In genomic region chr3:158768361-158768787, GRCh38 we compare ENCODE assay signal across 9 cellular contexts. TPM values are rescaled to one million over a fixed set of nuclear protein-coding genes. Genes with fewer than 3 reads are reported as not detected.
DNase-seq lines count a peak whose midpoint lies in the region; ATAC-seq and TF ChIP-seq lines count a peak whose summit lies in the region.
"Had no signal": no experiment of that assay in that cellular context is flagged by ENCODE, and none has a peak within 500 bp of the region (broad histone marks: within the 10 kb centered on the region; RNA-seq: fewer than 3 reads in every experiment).

No MANE protein-coding gene starts in this region.

- H3K4me1 ChIP-seq in lung (ENCODE audit: control insufficient read depth in 2 of 2, insufficient read depth in 2 of 2, low read length in 2 of 2) = peaks cover 10 to 14% of the 10 kb centered on the region in 2 donors
- peaks cover 28 to 45% (median 36%) of the 10 kb centered on the region in 4 donors for H3K4me1 ChIP-seq in upper lobe of left lung

- no peak overlapping the region for H3K27ac Mint-ChIP-seq in immature natural killer cell

- H3K36me3 ChIP-seq in lung (ENCODE audit: control insufficient read depth in 2 of 2, insufficient read depth in 2 of 2, low read length in 2 of 2) (no peaks in the 10 kb centered on the region), upper lobe of left lung (no peaks in the 10 kb centered on the region)

- H3K27me3 ChIP-seq in lung (ENCODE audit: control insufficient read depth, insufficient read depth) (no peaks in the 10 kb centered on the region), upper lobe of left lung (no peaks in the 10 kb centered on the region)

- peaks cover 0 to 3% (median 0%) of the 10 kb centered on the region in 3 donors for H3K27me3 Mint-ChIP-seq in immature natural killer cell (ENCODE audit: low read depth in 3 of 3)

- CTCF ChIA-PET in GM10248 (lab: Yijun Ruan, JAX) = interaction anchor here (2.1 kb wide), 1 partner anchor 10 kb away, joined by 9 read pairs; no protein-coding TSS in a partner anchor

- ATAC-seq in lung (ENCODE audit: insufficient read depth, low FRiP score) = peak; percentile 61
- peak; percentile 35 to 75 for ATAC-seq in upper lobe of left lung (ENCODE audit: low FRiP score in 2 of 2)
- ATAC-seq in HG02798 (IDR thresholded peaks at IDR 0.05; ENCODE audit: poor library complexity, unreplicated experiment) = no peak

- no peaks in the 10 kb centered on the region for H3K4me1 Mint-ChIP-seq in immature natural killer cell

- H3K36me3 Mint-ChIP-seq in immature natural killer cell = peaks cover 0 to 4% (median 0%) of the 10 kb centered on the region in 3 donors

- no peak for TF ChIP-seq EP300 in upper lobe of left lung (IDR thresholded peaks at IDR 0.05)

- POLR2A ChIA-PET in GM10248 (lab: Yijun Ruan, JAX) = no interaction called here

- 28 to 48% methylated on average over 7 of the region's 7 CpGs for whole genome bisulfite sequencing in lung, 2 donors
- 23% methylated on average over 7 of the region's 7 CpGs for WGBS in upper lobe of left lung, 2 donors

- peak; percentile 7 for DNase-seq in NCI-H69 (lab: John Stamatoyannopoulos, UW)
- DNase-seq in epithelial cell of prostate (ENCODE audit: low read depth, low spot score) = no peak
- DNase-seq in lung (ENCODE audit: low spot score) = peak; percentile 56
- peak in 1 of 2 donors; percentile 37 for DNase-seq in upper lobe of left lung
- no peak for DNase-seq in GM10248 (ENCODE audit: extremely low spot score)
- DNase-seq in immature natural killer cell = no peak
- DNase-seq: stimulated activated CD4-positive, alpha-beta T cell treated with anti-CD3 and anti-CD28 coated beads, Interleukin-2, amount 100 ng/mL, for 24 hours had no signal

- no peaks in the 10 kb centered on the region for H3K9me3 Mint-ChIP-seq in immature natural killer cell

- TF ChIP-seq CTCF in lung (IDR thresholded peaks at IDR 0.05; ENCODE audit: control extremely low read depth, extremely low read depth) = no peak
- TF ChIP-seq CTCF in upper lobe of left lung (IDR thresholded peaks at IDR 0.05) = no peak
- no peak for TF ChIP-seq CTCF in GM10248 (IDR thresholded peaks at IDR 0.05; ENCODE audit: control extremely low read depth, extremely low read depth, low read depth, missing control alignments)

- no peak overlapping the region for H3K4me3 ChIP-seq in lung
- H3K4me3 ChIP-seq in upper lobe of left lung = peak overlapping the region in 1 of 4 donors; percentile 0

- H3K9me3 ChIP-seq in lung (ENCODE audit: control insufficient read depth in 2 of 2, insufficient read depth in 1 of 2, low read length in 1 of 2) (no peaks in the 10 kb centered on the region), upper lobe of left lung (no peaks in the 10 kb centered on the region)

- TF ChIP-seq POLR2A in upper lobe of left lung (IDR thresholded peaks at IDR 0.05) = no peak

- peak overlapping the region; percentile 57 for H3K27ac ChIP-seq in epithelial cell of prostate
- peak overlapping the region; percentile 50 to 68 for H3K27ac ChIP-seq in lung (ENCODE audit: low read depth in 1 of 2, low read length in 1 of 2)
- peak overlapping the region; percentile 45 to 70 (median 64) for H3K27ac ChIP-seq in upper lobe of left lung
- H3K27ac ChIP-seq: HL-60 had no signal

- H3K4me3 Mint-ChIP-seq in immature natural killer cell = no peak overlapping the region

RNA-seq across cellular contexts. Expression of gene MFSD1, which starts 33.5 kb away (rescaled TPM):
- 10 to 100 TPM; 92.0 to 94.7 TPM for total RNA-seq in lung
- 100 to 1,000 TPM in 1 of 2 donors, 10 to 100 TPM in 1; 25.8 to 143 TPM for polyA plus RNA-seq in lung
- total RNA-seq in upper lobe of left lung = 100 to 1,000 TPM in 3 of 6 donors, 10 to 100 TPM in 3; 51.5 to 127 (median 106) TPM
- 100 to 1,000 TPM in 1 of 3 donors, 10 to 100 TPM in 2; 55.4 to 139 (median 61.8) TPM for polyA plus RNA-seq in immature natural killer cell

RNA-seq across cellular contexts. Expression of gene RARRES1, which starts 36.1 kb away (rescaled TPM):
- total RNA-seq in lung = 100 to 1,000 TPM in 1 of 2 donors, 10 to 100 TPM in 1; 36.3 to 110 TPM
- polyA plus RNA-seq in lung = 10 to 100 TPM; 49.8 to 53.4 TPM
- total RNA-seq in upper lobe of left lung = 10 to 100 TPM in 5 of 6 donors, 1 to 10 TPM in 1; 7.0 to 44.6 (median 27.7) TPM
- polyA plus RNA-seq in immature natural killer cell = not detected

Comparison
In these comparisons a context has a peak if more than half of its experiments do, and no peak if none do; other contexts are left out.
1. DNase-seq: peak in NCI-H69 (single experiment) and lung (single experiment); none in epithelial cell of prostate (single experiment), GM10248 (single experiment) and immature natural killer cell (0 of 3).
2. Peak in every context shown above with its lines, with median percentiles within 50 percentile points of each other: H3K27ac ChIP-seq.